In genomic region chr3:137163241-137163916, GRCh38 we compare ENCODE assay signal across 10 cellular contexts.
DNase-seq lines count a peak whose midpoint lies in the region; ATAC-seq lines count a peak whose summit lies in the region.
"Had no signal": no experiment of that assay in that cellular context is flagged by ENCODE, and none has a peak within 500 bp of the region (broad histone marks: within the 10 kb centered on the region; RNA-seq: fewer than 3 reads in every experiment).

No MANE protein-coding gene starts in this region.

- ATAC-seq in GM18868 (IDR thresholded peaks at IDR 0.05; ENCODE audit: unreplicated experiment) (peak; percentile 55), left cardiac atrium (peak; percentile 73 to 82), HG02610 (IDR thresholded peaks at IDR 0.05; ENCODE audit: unreplicated experiment) (no peak), HG03025 (IDR thresholded peaks at IDR 0.05; ENCODE audit: low FRiP score, unreplicated experiment) (no peak), HG03342 (IDR thresholded peaks at IDR 0.05; ENCODE audit: unreplicated experiment) (no peak)

- DNase-seq in NCI-H526 (lab: John Stamatoyannopoulos, UW) = peak; percentile 84 to 85
- DNase-seq in left cardiac atrium = no peak
- peak; percentile 12 for DNase-seq in pons (ENCODE audit: low spot score)
- DNase-seq in glomerular visceral epithelial cell (ENCODE audit: extremely low spot score) = no peak
- DNase-seq: activated T-cell treated with anti-CD3 and anti-CD28 coated beads for 4 hours; NK-92 treated with Interleukin-12 subunit alpha and Interleukin-12 subunit beta, amount 100 ng/mL, for 24 hours had no signal

- intact Hi-C loops in left cardiac atrium (cut with DNase I) = no loop called here

Comparison
In these comparisons a context has a peak if more than half of its experiments do, and no peak if none do; other contexts are left out.
1. ATAC-seq: peak in GM18868 (single experiment) and left cardiac atrium (2 of 2); none in HG02610 (single experiment), HG03025 (single experiment) and HG03342 (single experiment).
2. DNase-seq: peak in NCI-H526 (2 of 2) and pons (single experiment); none in left cardiac atrium (single experiment) and glomerular visceral epithelial cell (single experiment).